26 cellular contexts compared by ENCODE assay signal in the genomic region with DNA sequence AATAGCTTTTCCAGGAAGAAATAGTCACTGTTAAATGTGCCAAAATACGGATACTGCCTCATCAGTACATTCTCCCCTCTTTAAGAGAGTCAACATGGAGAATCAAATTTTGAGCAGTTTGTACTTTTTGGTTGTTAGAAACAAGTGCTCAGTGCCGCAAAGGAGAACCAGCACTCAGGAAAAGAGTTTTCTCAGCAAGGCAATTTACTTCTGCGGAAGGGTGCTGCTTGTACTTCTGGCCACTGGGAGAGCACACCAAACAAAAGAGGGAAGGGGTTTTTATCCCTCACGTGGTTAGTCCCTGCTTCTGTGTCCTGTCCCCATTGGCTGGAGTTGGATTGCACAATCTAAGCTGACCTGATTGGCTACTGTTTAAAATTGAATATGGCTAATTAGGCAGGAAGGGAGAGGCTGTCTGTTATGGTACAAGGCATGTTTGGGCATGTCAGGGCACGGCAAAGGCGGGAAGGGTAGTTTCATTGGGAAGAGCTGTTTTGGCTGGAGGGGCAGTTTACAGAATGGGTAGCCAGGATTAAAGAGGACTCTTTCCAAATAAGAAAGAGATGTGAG.
"Had no signal": no experiment of that assay in that cellular context is flagged by ENCODE, and none has a peak within 500 bp of the region (broad histone marks: within the 10 kb centered on the region; RNA-seq: fewer than 3 reads in every experiment).

No MANE protein-coding gene starts in this region.

- H3K36me3 ChIP-seq: left lung, lower lobe of right lung, ovary, sigmoid colon, tibial nerve, uterus had no signal

- H3K27me3 Mint-ChIP-seq: stimulated activated memory B cell treated with anti-CD40 and anti-IgM and Interleukin-4, amounts not matched to agents 10 μg/mL and 1 μg/mL and 100 μg/mL, for 72 hours; stimulated activated naive CD8-positive, alpha-beta T cell treated with anti-CD3 and anti-CD28 coated beads, Interleukin-15, amount 100 ng/mL, for 72 hours had no signal

- H3K4me1 ChIP-seq: left lung, lower lobe of right lung, right atrium auricular region, sigmoid colon, tibial nerve, uterus had no signal

- ATAC-seq: left colon; left lung; lower lobe of right lung; natural killer cell; stimulated activated memory B cell treated with anti-CD40 and anti-IgM and Interleukin-4, amounts not matched to agents 10 μg/mL and 1 μg/mL and 100 μg/mL, for 72 hours; stimulated activated naive CD8-positive, alpha-beta T cell treated with anti-CD3 and anti-CD28 coated beads, Interleukin-15, amount 100 ng/mL, for 72 hours had no signal

- DNase-seq: hippocampal formation; kidney; left colon; left lung; lower lobe of right lung; mesendoderm; naive B cell; natural killer cell; nephron progenitor cell; ovary; sigmoid colon; small intestine; stimulated activated CD4-positive, alpha-beta T cell treated with anti-CD3 and anti-CD28 coated beads, Interleukin-1b, Interleukin-23, amount 100 ng/mL, for 48 hours; stimulated activated CD4-positive, alpha-beta T cell treated with anti-CD3 and anti-CD28 coated beads, Interleukin-2, amount 100 ng/mL, for 48 hours; stimulated activated CD4-positive, alpha-beta T cell treated with anti-CD3 and anti-CD28 coated beads, Interleukin-4, amount 100 ng/mL, for 4 hours; stimulated activated CD8-positive, alpha-beta memory T cell treated with anti-CD3 and anti-CD28 coated beads, Interleukin-4, amount 100 ng/mL, for 48 hours; stimulated activated naive CD4-positive, alpha-beta T cell treated with Interleukin-2 at 50 U/mL for 16 hours; stimulated activated naive CD8-positive, alpha-beta T cell treated with anti-CD3 and anti-CD28 coated beads, Interleukin-15, amount 100 ng/mL, for 72 hours; substantia nigra; uterus had no signal

- H3K4me3 ChIP-seq: left lung, lower lobe of right lung, ovary, right atrium auricular region, sigmoid colon, tibial nerve, uterus had no signal

- H3K36me3 Mint-ChIP-seq: mesothelial cell of epicardium; stimulated activated memory B cell treated with anti-CD40 and anti-IgM and Interleukin-4, amounts not matched to agents 10 μg/mL and 1 μg/mL and 100 μg/mL, for 72 hours had no signal

- H3K27me3 ChIP-seq: left lung, ovary, right atrium auricular region, sigmoid colon, tibial nerve, uterus had no signal

- H3K4me1 Mint-ChIP-seq: mesothelial cell of epicardium; naive B cell; natural killer cell; stimulated activated memory B cell treated with anti-CD40 and anti-IgM and Interleukin-4, amounts not matched to agents 10 μg/mL and 1 μg/mL and 100 μg/mL, for 72 hours; stimulated activated naive CD8-positive, alpha-beta T cell treated with anti-CD3 and anti-CD28 coated beads, Interleukin-15, amount 100 ng/mL, for 72 hours had no signal

- H3K27ac ChIP-seq: left lung, lower lobe of right lung, ovary, right atrium auricular region, sigmoid colon, tibial nerve, uterus had no signal

- H3K9me3 ChIP-seq: lower lobe of right lung, ovary, right atrium auricular region, uterus had no signal

- H3K4me3 Mint-ChIP-seq: mesothelial cell of epicardium; natural killer cell; nephron progenitor cell; stimulated activated memory B cell treated with anti-CD40 and anti-IgM and Interleukin-4, amounts not matched to agents 10 μg/mL and 1 μg/mL and 100 μg/mL, for 72 hours; stimulated activated naive CD8-positive, alpha-beta T cell treated with anti-CD3 and anti-CD28 coated beads, Interleukin-15, amount 100 ng/mL, for 72 hours; type B pancreatic cell had no signal

- H3K27ac Mint-ChIP-seq: mesothelial cell of epicardium; naive B cell; natural killer cell; nephron progenitor cell; progenitor cell of endocrine pancreas; stimulated activated memory B cell treated with anti-CD40 and anti-IgM and Interleukin-4, amounts not matched to agents 10 μg/mL and 1 μg/mL and 100 μg/mL, for 72 hours; type B pancreatic cell had no signal
